1 cellular context compared by ENCODE assay signal in genomic region chr20:62923669-62924566, GRCh38.
TF ChIP-seq lines count a peak whose summit lies in the region.

No MANE protein-coding gene starts in this region.

TF ChIP-seq in HepG2, 621 proteins besides CTCF, POLR2A, EP300 and RAD21 (continued from another document and continues in another):
- no peak for TF ChIP-seq NFAT5 (CRISPR knock-in tag; IDR thresholded peaks at IDR 0.05)
- TF ChIP-seq NPAS2 (CRISPR knock-in tag; IDR thresholded peaks at IDR 0.05; ENCODE audit: borderline replicate concordance) = no peak
- no peak for TF ChIP-seq ZNF530 (CRISPR knock-in tag; IDR thresholded peaks at IDR 0.05; ENCODE audit: low read depth)
- TF ChIP-seq, protein P1, sequence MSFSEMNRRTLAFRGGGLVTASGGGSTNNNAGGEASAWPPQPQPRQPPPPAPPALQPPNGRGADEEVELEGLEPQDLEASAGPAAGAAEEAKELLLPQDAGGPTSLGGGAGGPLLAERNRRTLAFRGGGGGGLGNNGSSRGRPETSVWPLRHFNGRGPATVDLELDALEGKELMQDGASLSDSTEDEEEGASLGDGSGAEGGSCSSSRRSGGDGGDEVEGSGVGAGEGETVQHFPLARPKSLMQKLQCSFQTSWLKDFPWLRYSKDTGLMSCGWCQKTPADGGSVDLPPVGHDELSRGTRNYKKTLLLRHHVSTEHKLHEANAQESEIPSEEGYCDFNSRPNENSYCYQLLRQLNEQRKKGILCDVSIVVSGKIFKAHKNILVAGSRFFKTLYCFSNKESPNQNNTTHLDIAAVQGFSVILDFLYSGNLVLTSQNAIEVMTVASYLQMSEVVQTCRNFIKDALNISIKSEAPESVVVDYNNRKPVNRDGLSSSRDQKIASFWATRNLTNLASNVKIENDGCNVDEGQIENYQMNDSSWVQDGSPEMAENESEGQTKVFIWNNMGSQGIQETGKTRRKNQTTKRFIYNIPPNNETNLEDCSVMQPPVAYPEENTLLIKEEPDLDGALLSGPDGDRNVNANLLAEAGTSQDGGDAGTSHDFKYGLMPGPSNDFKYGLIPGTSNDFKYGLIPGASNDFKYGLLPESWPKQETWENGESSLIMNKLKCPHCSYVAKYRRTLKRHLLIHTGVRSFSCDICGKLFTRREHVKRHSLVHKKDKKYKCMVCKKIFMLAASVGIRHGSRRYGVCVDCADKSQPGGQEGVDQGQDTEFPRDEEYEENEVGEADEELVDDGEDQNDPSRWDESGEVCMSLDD (CRISPR knock-in tag; IDR thresholded peaks at IDR 0.05; ENCODE audit: borderline replicate concordance) = no peak
- no peak for TF ChIP-seq ZNF747 (CRISPR knock-in tag; IDR thresholded peaks at IDR 0.05; ENCODE audit: borderline replicate concordance)
- TF ChIP-seq KLF9 (CRISPR knock-in tag; IDR thresholded peaks at IDR 0.05; ENCODE audit: low read depth) = no peak; the same call in 1 of the 2 replicates
- no peak for TF ChIP-seq ADNP (CRISPR knock-in tag; IDR thresholded peaks at IDR 0.05)
- TF ChIP-seq ZNF543 (CRISPR knock-in tag; IDR thresholded peaks at IDR 0.05) = no peak
- no peak for TF ChIP-seq DMTF1 (CRISPR knock-in tag; IDR thresholded peaks at IDR 0.05)
- no peak for TF ChIP-seq U2AF2 (IDR thresholded peaks at IDR 0.05; ENCODE audit: low read depth, low read length)
- TF ChIP-seq MTF2 (CRISPR knock-in tag; IDR thresholded peaks at IDR 0.05; ENCODE audit: borderline replicate concordance) = no peak
- no peak for TF ChIP-seq ZNF646 (CRISPR knock-in tag; IDR thresholded peaks at IDR 0.05)
- TF ChIP-seq, protein P2, sequence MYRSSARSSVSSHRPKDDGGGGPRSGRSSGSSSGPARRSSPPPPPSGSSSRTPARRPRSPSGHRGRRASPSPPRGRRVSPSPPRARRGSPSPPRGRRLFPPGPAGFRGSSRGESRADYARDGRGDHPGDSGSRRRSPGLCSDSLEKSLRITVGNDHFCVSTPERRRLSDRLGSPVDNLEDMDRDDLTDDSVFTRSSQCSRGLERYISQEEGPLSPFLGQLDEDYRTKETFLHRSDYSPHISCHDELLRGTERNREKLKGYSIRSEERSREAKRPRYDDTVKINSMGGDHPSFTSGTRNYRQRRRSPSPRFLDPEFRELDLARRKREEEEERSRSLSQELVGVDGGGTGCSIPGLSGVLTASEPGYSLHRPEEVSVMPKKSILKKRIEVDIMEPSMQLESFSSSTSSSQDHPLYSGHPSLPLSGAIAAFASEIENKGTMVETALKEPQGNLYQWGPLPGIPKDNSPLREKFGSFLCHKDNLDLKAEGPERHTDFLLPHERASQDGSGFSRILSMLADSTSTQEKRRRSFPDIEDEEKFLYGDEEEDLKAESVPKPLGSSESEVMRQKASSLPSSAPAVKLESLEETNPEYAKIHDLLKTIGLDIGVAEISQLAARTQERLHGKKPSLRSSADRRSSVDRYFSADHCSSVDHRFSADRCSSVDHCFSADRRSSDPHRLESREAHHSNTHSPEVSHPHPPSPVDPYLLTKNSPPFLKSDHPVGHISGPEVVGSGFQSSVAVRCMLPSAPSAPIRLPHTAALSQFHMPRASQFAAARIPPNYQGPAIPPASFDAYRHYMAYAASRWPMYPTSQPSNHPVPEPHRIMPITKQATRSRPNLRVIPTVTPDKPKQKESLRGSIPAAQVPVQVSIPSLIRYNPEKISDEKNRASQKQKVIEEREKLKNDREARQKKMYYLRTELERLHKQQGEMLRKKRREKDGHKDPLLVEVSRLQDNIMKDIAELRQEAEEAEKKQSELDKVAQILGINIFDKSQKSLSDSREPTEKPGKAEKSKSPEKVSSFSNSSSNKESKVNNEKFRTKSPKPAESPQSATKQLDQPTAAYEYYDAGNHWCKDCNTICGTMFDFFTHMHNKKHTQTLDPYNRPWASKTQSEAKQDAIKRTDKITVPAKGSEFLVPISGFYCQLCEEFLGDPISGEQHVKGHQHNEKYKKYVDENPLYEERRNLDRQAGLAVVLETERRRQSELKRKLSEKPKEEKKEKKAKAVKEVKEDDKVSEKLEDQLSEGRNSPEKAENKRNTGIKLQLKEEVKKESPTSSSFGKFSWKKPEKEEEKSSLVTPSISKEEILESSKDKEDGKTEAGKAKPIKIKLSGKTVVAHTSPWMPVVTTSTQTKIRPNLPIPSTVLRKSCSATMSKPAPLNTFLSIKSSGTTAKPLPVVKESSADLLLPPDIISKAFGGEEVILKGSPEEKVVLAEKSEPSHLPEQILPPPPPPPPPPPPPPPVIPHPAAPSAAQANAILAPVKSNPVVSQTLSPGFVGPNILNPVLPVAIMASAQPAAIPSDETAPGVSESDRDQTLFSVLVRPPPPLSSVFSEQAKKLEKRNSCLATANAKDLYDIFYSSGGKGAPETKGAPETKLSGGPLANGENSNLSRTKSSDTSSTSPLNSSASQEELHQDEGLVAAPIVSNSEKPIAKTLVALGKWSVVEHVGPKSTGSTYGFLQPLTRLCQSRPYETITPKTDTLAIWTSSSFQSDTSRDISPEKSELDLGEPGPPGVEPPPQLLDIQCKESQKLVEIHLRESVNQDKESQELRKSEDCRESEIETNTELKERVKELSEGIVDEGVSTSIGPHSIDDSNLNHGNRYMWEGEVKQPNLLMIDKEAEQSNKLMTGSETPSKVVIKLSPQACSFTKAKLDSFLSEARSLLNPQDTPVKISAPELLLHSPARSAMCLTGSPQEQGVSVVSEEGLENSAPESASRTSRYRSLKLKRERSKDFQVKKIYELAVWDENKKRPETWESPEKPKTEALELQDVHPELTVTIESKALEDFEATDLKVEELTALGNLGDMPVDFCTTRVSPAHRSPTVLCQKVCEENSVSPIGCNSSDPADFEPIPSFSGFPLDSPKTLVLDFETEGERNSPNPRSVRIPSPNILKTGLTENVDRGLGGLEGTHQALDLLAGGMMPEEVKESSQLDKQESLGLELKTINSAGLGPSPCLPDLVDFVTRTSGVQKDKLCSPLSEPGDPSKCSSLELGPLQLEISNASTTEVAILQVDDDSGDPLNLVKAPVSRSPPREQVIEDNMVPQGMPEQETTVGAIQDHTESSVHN (CRISPR knock-in tag; IDR thresholded peaks at IDR 0.05) = no peak
- TF ChIP-seq, protein P3, sequence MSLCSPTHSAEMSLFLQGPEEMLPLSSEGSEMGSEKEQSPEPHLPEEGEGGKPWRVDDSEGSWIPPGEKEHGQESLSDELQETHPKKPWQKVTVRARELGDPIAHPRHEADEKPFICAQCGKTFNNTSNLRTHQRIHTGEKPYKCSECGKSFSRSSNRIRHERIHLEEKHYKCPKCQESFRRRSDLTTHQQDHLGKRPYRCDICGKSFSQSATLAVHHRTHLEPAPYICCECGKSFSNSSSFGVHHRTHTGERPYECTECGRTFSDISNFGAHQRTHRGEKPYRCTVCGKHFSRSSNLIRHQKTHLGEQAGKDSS (CRISPR knock-in tag; IDR thresholded peaks at IDR 0.05; ENCODE audit: borderline replicate concordance, low read depth) = no peak
- no peak for TF ChIP-seq ZNF468 (CRISPR knock-in tag; IDR thresholded peaks at IDR 0.05)
- TF ChIP-seq, protein P4, sequence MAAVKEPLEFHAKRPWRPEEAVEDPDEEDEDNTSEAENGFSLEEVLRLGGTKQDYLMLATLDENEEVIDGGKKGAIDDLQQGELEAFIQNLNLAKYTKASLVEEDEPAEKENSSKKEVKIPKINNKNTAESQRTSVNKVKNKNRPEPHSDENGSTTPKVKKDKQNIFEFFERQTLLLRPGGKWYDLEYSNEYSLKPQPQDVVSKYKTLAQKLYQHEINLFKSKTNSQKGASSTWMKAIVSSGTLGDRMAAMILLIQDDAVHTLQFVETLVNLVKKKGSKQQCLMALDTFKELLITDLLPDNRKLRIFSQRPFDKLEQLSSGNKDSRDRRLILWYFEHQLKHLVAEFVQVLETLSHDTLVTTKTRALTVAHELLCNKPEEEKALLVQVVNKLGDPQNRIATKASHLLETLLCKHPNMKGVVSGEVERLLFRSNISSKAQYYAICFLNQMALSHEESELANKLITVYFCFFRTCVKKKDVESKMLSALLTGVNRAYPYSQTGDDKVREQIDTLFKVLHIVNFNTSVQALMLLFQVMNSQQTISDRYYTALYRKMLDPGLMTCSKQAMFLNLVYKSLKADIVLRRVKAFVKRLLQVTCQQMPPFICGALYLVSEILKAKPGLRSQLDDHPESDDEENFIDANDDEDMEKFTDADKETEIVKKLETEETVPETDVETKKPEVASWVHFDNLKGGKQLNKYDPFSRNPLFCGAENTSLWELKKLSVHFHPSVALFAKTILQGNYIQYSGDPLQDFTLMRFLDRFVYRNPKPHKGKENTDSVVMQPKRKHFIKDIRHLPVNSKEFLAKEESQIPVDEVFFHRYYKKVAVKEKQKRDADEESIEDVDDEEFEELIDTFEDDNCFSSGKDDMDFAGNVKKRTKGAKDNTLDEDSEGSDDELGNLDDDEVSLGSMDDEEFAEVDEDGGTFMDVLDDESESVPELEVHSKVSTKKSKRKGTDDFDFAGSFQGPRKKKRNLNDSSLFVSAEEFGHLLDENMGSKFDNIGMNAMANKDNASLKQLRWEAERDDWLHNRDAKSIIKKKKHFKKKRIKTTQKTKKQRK (IDR thresholded peaks at IDR 0.05; ENCODE audit: low read length) = no peak
